Comparison of ENCODE assay signal across 18 cellular contexts in the genomic region with DNA sequence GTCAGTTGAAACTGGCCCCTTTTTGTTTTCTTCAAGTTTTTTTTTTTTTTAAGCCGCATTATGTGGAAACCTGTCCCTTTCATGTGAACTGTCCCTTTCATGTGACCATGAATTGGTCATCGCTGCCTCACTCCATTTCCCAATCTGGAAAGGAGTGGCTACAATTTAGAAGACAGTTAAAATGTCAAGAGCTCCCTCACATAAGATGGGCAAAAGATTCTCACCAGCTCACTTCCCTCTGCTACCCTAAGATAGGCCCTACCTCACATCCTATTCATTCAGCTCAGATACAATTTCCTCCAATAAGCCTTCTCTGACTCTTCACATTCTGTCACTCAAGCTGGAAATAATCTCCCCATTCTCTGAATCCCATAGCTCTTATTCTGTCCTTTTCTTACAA.
"Had no signal": no experiment of that assay in that cellular context is flagged by ENCODE, and none has a peak within 500 bp of the region (broad histone marks: within the 10 kb centered on the region; RNA-seq: fewer than 3 reads in every experiment).

No MANE protein-coding gene starts in this region.

- H3K27ac ChIP-seq: dorsolateral prefrontal cortex, lower lobe of right lung, pancreas, right lobe of liver, suprapubic skin, transverse colon, vagina had no signal

- H3K36me3 ChIP-seq: lower lobe of right lung, pancreas, right lobe of liver, suprapubic skin, transverse colon, vagina had no signal

- DNase-seq: dorsolateral prefrontal cortex; effector CD4-positive, alpha-beta T cell; head of caudate nucleus; left ventricle myocardium superior; lower lobe of right lung; naive thymus-derived CD8-positive, alpha-beta T cell; nephron progenitor cell; occipital lobe; pancreas; right lobe of liver; small intestine; stimulated activated CD4-positive, alpha-beta T cell treated with anti-CD3 and anti-CD28 coated beads, Interleukin-15, amount 100 ng/mL, for 24 hours; stimulated activated CD4-positive, alpha-beta T cell treated with anti-CD3 and anti-CD28 coated beads, Interleukin-2, amount 100 ng/mL, for 48 hours; stimulated activated naive B cell treated with anti-CD40 and anti-IgM and Interleukin-4, amounts not matched to agents 10 μg/mL and 1 μg/mL and 100 μg/mL, for 72 hours; stimulated activated naive CD8-positive, alpha-beta T cell treated with anti-CD3 and anti-CD28 coated beads, Interleukin-15, amount 100 ng/mL, for 72 hours; transverse colon had no signal

- H3K9me3 ChIP-seq: pancreas, right lobe of liver, suprapubic skin, vagina had no signal

- H3K4me3 ChIP-seq: dorsolateral prefrontal cortex, lower lobe of right lung, pancreas, right lobe of liver, suprapubic skin, transverse colon, vagina had no signal

- ATAC-seq: left ventricle myocardium superior; lower lobe of right lung; naive thymus-derived CD8-positive, alpha-beta T cell; pancreas; right lobe of liver; stimulated activated naive B cell treated with anti-CD40 and anti-IgM and Interleukin-4, amounts not matched to agents 10 μg/mL and 1 μg/mL and 100 μg/mL, for 72 hours; stimulated activated naive CD8-positive, alpha-beta T cell treated with anti-CD3 and anti-CD28 coated beads, Interleukin-15, amount 100 ng/mL, for 72 hours had no signal

- H3K4me1 ChIP-seq: lower lobe of right lung, pancreas, right lobe of liver, transverse colon had no signal

- H3K27me3 ChIP-seq: pancreas, right lobe of liver, suprapubic skin, transverse colon, vagina had no signal
